ENCODE assay signal across 21 cellular contexts in the genomic region with DNA sequence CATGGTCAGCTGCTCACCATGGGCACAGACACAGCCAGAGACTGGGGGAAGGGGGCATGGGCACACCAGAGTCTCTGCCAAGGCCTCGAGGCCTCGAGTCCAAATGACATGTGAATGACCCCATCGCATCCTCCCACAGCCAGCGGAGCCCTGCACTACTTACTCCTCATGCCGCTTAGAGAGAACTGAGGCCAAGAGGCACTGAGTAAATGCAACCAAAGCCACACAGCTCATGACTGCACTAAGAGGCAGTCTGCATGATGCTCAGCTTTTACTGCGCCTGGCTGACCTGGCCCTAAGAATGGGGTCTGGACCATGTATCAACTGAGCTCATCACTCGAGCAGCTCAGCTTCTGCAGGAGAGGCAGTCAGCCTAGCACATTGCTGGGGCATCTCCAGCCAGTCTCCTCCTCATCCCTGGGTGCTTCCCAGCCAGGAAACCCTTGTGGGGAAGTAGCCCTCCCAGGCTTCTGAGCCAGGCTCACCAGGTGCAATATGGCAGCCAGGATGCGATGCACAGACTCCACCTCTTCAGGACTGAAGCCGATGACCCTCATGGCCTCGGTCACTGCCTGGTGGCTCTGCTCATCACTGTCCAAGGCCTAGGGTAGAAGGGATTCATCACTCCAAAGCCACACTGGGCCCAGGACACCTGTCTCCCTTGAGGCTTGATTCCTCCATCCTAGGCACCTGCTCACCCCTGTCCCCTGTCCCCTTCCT. TPM values are rescaled to one million over a fixed set of nuclear protein-coding genes. Genes with fewer than 3 reads are reported as not detected.
DNase-seq lines count a peak whose midpoint lies in the region; ATAC-seq, FAIRE-seq and TF ChIP-seq lines count a peak whose summit lies in the region.
"Had no signal": no experiment of that assay in that cellular context is flagged by ENCODE, and none has a peak within 500 bp of the region (broad histone marks: within the 10 kb centered on the region; RNA-seq: fewer than 3 reads in every experiment).

No MANE protein-coding gene starts in this region.

- no peak for ATAC-seq in activated CD4-positive, alpha-beta T cell treated with anti-CD3 and anti-CD28 coated beads for 36 hours
- ATAC-seq in GM12878 (no peak), sciatic nerve (no peak)
- ATAC-seq: A549 had no signal

- no TSS peak for BruUV-seq in GM12878 (replicated peaks; lab: Mats Ljungman, UMichigan)

- TF ChIP-seq POLR2A in GM12892 (IDR thresholded peaks at IDR 0.05; ENCODE audit: low read depth, low read length), result no peak
- TF ChIP-seq POLR2A in GM12878 (IDR thresholded peaks at IDR 0.05; ENCODE audit: low read depth, low read length), result peak; percentile 20

- intact Hi-C loops in activated CD4-positive, alpha-beta T cell treated with anti-CD3 and anti-CD28 coated beads for 36 hours (cut with DNase I, micrococcal nuclease), result no loop called here
- intact Hi-C loops in GM12878 (cut with micrococcal nuclease; ENCODE audit: unreplicated experiment) (no loop called here), sciatic nerve (cut with DNase I) (no loop called here)

- no peak for TF ChIP-seq EP300 in GM12878 (IDR thresholded peaks at IDR 0.05; ENCODE audit: borderline replicate concordance in 1 of 2, control insufficient read depth in 1 of 2, low read depth in 2 of 2, low read length in 2 of 2)

- H4K20me1 ChIP-seq in GM12878 (ENCODE audit: control insufficient read depth, insufficient read depth), result peaks cover 17% of the 10 kb centered on the region

- H3K36me3 ChIP-seq in GM12878 (ENCODE audit: control insufficient read depth in 2 of 2, insufficient read depth in 2 of 2, low read length in 1 of 2) (peaks cover 56 to 63% of the 10 kb centered on the region in 2 experiments), HAP-1 (replicated peaks) (no peaks in the 10 kb centered on the region)

- peaks cover 32% of the 10 kb centered on the region for H3K79me2 ChIP-seq in GM12878 (ENCODE audit: control insufficient read depth, insufficient read depth, low read length)

- H3K4me2 ChIP-seq in GM12878 (ENCODE audit: control insufficient read depth, insufficient read depth), result no peak overlapping the region
- H3K4me2 ChIP-seq: A549 had no signal

- WGBS in GM12878 (ENCODE audit: insufficient coverage, insufficient replicate concordance, low lambda C conversion rate, missing lambda C conversion rate), result 95% methylated on average over 10 of the region's 10 CpGs

- H3K4me1 Mint-ChIP-seq in activated CD4-positive, alpha-beta T cell treated with anti-CD3 and anti-CD28 coated beads for 36 hours, result peaks cover 40% of the 10 kb centered on the region
- H3K4me1 Mint-ChIP-seq: neural crest cell had no signal

- H3K4me1 ChIP-seq in GM12878 (ENCODE audit: control insufficient read depth, insufficient read depth, low read length), result peaks cover 16% of the 10 kb centered on the region
- H3K4me1 ChIP-seq in HAP-1, result no peaks in the 10 kb centered on the region
- H3K4me1 ChIP-seq: A549 had no signal

- CTCF ChIA-PET in activated CD4-positive, alpha-beta T cell treated with anti-CD3 and anti-CD28 coated beads for 36 hours (lab: Charles Lee), result interaction anchor here (4.2 kb wide), 1 partner anchor 164 kb away, joined by 115 read pairs; no protein-coding TSS in a partner anchor
- CTCF ChIA-PET in GM12878 (lab: Yijun Ruan, JAX), result interaction anchor here (3.6 to 6.9 kb wide), 3 partner anchors 31 to 164 kb away, joined by 10 to 219 read pairs (median 44); no protein-coding TSS in a partner anchor

- POLR2A ChIA-PET in activated CD4-positive, alpha-beta T cell treated with anti-CD3 and anti-CD28 coated beads for 36 hours (lab: Charles Lee), result interaction anchor here (0.6 kb wide), 1 partner anchor 30 kb away, joined by 3 read pairs; no protein-coding TSS in a partner anchor
- POLR2A ChIA-PET in GM12878 (lab: Charles Lee), result interaction anchor here (0.5 to 0.9 kb wide), 2 partner anchors 136 to 142 kb away, joined by 3 to 5 read pairs; no protein-coding TSS in a partner anchor

- SMC1A ChIA-PET in GM12878 (lab: Charles Lee; ENCODE audit: uncharacterized antibody, unreplicated experiment), result interaction anchor here (3.7 to 16.7 kb wide), 3 partner anchors 29 to 165 kb away, joined by 61 to 303 read pairs (median 105); partner anchors contain the start of genes CCM2 and TBRG4

- in situ Hi-C loops in GM12878 (cut with MboI), result loop anchor here (10.0 kb wide), 1 partner anchor 163 kb away; no protein-coding TSS in a partner anchor
- in situ Hi-C loops in HAP-1 (cut with MboI; ENCODE audit: low sequenced_read_pairs), result no loop called here

- no peak overlapping the region for H3K4me3 ChIP-seq in GM12878
- H3K4me3 ChIP-seq in HAP-1, result no peak overlapping the region
- H3K4me3 ChIP-seq: A549, tibial nerve had no signal

- no peak for TF ChIP-seq CTCF in GM12878 (IDR thresholded peaks at IDR 0.05 in 2 of 3, conservative IDR thresholded peaks at IDR 0.05 in 1 of 3; ENCODE audit: control insufficient read depth in 2 of 3, extremely low read depth in 1 of 3, insufficient read depth in 1 of 3, low read depth in 3 of 3, low read length in 3 of 3)

- no peak overlapping the region for H3K4me3 Mint-ChIP-seq in activated CD4-positive, alpha-beta T cell treated with anti-CD3 and anti-CD28 coated beads for 36 hours
- H3K4me3 Mint-ChIP-seq: activated naive CD4-positive, alpha-beta T cell treated with anti-CD3 and anti-CD28 coated beads, Interleukin-2, amount 50 U/mL, for 24 hours; brain; H9; neural crest cell had no signal

- peak; percentile 9 for DNase-seq in activated CD4-positive, alpha-beta T cell treated with anti-CD3 and anti-CD28 coated beads for 36 hours
- DNase-seq in activated CD4-positive, alpha-beta T cell treated with anti-CD3 and anti-CD28 coated beads, Interleukin-2, amount 50 U/mL, for 1 hour, result no peak
- no peak for DNase-seq in GM12892 (ENCODE audit: insufficient read length)
- DNase-seq in GM12878 (ENCODE audit: low read depth, low spot score), result no peak
- peak; percentile 42 for DNase-seq in sciatic nerve (ENCODE audit: low spot score)
- no peak for DNase-seq in activated CD4-positive, CD25-positive, alpha-beta regulatory T cell treated with anti-CD3 and anti-CD28 coated beads, Interleukin-2, amount 50 U/mL, for 72 hours
- DNase-seq in HAP-1 (ENCODE audit: low spot score in 2 of 2), result no peak
- DNase-seq in RKO (ENCODE audit: low spot score), result no peak
- DNase-seq: activated T-cell treated with anti-CD3 and anti-CD28 coated beads for 4 hours; C1 segment of cervical spinal cord; foreskin melanocyte; H9; MM.1S; NCI-H187; stimulated activated CD4-positive, alpha-beta T cell treated with anti-CD3 and anti-CD28 coated beads, Interleukin-12 subunit alpha, Interleukin-12 subunit beta, amount 100 ng/mL, for 4 hours had no signal

- RAD21 ChIA-PET in GM12878 (lab: Charles Lee; ENCODE audit: unreplicated experiment), result interaction anchor here (1.1 to 3.9 kb wide), 4 partner anchors 50 to 165 kb away, joined by 3 to 121 read pairs (median 6); no protein-coding TSS in a partner anchor

- H2AFZ ChIP-seq in GM12878 (ENCODE audit: control insufficient read depth, low read depth, low read length), result no peak overlapping the region

- H3K27me3 ChIP-seq in GM12878 (replicated peaks in 1 of 2; ENCODE audit: control insufficient read depth in 2 of 2, insufficient read depth in 2 of 2, low read length in 1 of 2), result no peaks in the 10 kb centered on the region
- no peaks in the 10 kb centered on the region for H3K27me3 ChIP-seq in HAP-1 (ENCODE audit: low read depth)
- H3K27me3 ChIP-seq: tibial nerve had no signal

- H3K9me3 Mint-ChIP-seq in activated CD4-positive, alpha-beta T cell treated with anti-CD3 and anti-CD28 coated beads for 36 hours (ENCODE audit: low read depth), result no peaks in the 10 kb centered on the region
- H3K9me3 Mint-ChIP-seq: activated naive CD4-positive, alpha-beta T cell treated with anti-CD3 and anti-CD28 coated beads, Interleukin-2, amount 50 U/mL, for 24 hours; brain; H9; neural crest cell had no signal

- H3K36me3 Mint-ChIP-seq in activated CD4-positive, alpha-beta T cell treated with anti-CD3 and anti-CD28 coated beads for 36 hours (ENCODE audit: low read depth), result peaks cover 87% of the 10 kb centered on the region
- H3K36me3 Mint-ChIP-seq: activated naive CD4-positive, alpha-beta T cell treated with anti-CD3 and anti-CD28 coated beads, Interleukin-2, amount 50 U/mL, for 24 hours; brain had no signal

- peak overlapping the region; percentile 53 for H3K27ac Mint-ChIP-seq in activated CD4-positive, alpha-beta T cell treated with anti-CD3 and anti-CD28 coated beads for 36 hours
- H3K27ac Mint-ChIP-seq: brain had no signal

- peak; percentile 5 for FAIRE-seq in GM12892 (lab: Jason Lieb, UNC)
- FAIRE-seq in GM12878 (lab: Jason Lieb, UNC), result no peak
- FAIRE-seq: A549 had no signal

- no peak for TF ChIP-seq RAD21 in GM12878 (IDR thresholded peaks at IDR 0.05; ENCODE audit: insufficient read depth, low read depth, low read length)

- H3K9me3 ChIP-seq in GM12878 (replicated peaks; ENCODE audit: control insufficient read depth, insufficient read depth, low read length) (no peaks in the 10 kb centered on the region), HAP-1 (no peaks in the 10 kb centered on the region)
- H3K9me3 ChIP-seq: A549, tibial nerve had no signal

- H3K27ac ChIP-seq in GM12878 (ENCODE audit: control insufficient read depth, insufficient read depth), result no peak overlapping the region
- H3K27ac ChIP-seq: A549, epithelial cell of prostate, tibial nerve had no signal

- H3K27me3 Mint-ChIP-seq in activated CD4-positive, alpha-beta T cell treated with anti-CD3 and anti-CD28 coated beads for 36 hours, result no peaks in the 10 kb centered on the region
- H3K27me3 Mint-ChIP-seq: activated naive CD4-positive, alpha-beta T cell treated with anti-CD3 and anti-CD28 coated beads, Interleukin-2, amount 50 U/mL, for 24 hours had no signal

- H3K9ac ChIP-seq in GM12878 (ENCODE audit: control insufficient read depth, insufficient read depth, low read length), result no peak overlapping the region

RNA-seq across cellular contexts. Expression of gene MYO1G, which starts 7.5 kb away (rescaled TPM):
- total RNA-seq in activated CD4-positive, alpha-beta T cell treated with anti-CD3 and anti-CD28 coated beads for 36 hours, result 100 to 1,000 TPM; 369 to 376 TPM
- polyA plus RNA-seq in GM12892 (2012; ENCODE audit: missing spikeins), result 137 TPM
- total RNA-seq in GM12878 (2013; cell fraction: nucleolus; rRNA removed), result 406 and 444 TPM in 2 replicates
- 154 and 176 TPM in 2 replicates for total RNA-seq in GM12878 (2014; rRNA removed)
- 63.7 and 66.1 TPM in 2 replicates for total RNA-seq in GM12878 (2014; rRNA removed; fragmentation: Illumina TruSeq; extraction: Trizol)
- total RNA-seq in GM12878 (2021), result 224 and 232 TPM in 2 replicates
- polyA plus RNA-seq in GM12878 (2011; ENCODE audit: low read depth), result 91.4 TPM
- 54.3 and 118 TPM in 2 replicates for polyA plus RNA-seq in GM12878 (2011; rRNA removed)
- 111 and 152 TPM in 2 replicates for polyA plus RNA-seq in GM12878 (2011; cell fraction: cytosol; rRNA removed)
- 518 and 587 TPM in 2 replicates for polyA plus RNA-seq in GM12878 (2011; cell fraction: nucleus; rRNA removed)
- polyA plus RNA-seq in GM12878 (2012), result 195 and 215 TPM in 2 replicates
- 36.1 and 77.2 TPM in 2 replicates for polyA plus RNA-seq in GM12878 (2014; fragmentation: Illumina TruSeq; extraction: Trizol)
- 1 to 10 TPM; 1.8 to 3.3 TPM for polyA plus RNA-seq in GM12878 (2014; fragmentation: Nextera tagmentation; extraction: Ambion mirVana)
- polyA plus RNA-seq in GM12878 (2014; rRNA removed), result 150 and 184 TPM in 2 replicates
- 100 to 1,000 TPM; 185 to 216 TPM for polyA plus RNA-seq in GM12878 (2016; fragmentation: Nextera tagmentation; extraction: Ambion mirVana)
- polyA minus RNA-seq in GM12878 (2011; rRNA and poly(A)+ RNA removed), result 230 and 324 TPM in 2 replicates
- 97.1 and 110 TPM in 2 replicates for polyA minus RNA-seq in GM12878 (2011; cell fraction: cytosol; rRNA and poly(A)+ RNA removed)
- polyA minus RNA-seq in GM12878 (2011; cell fraction: nucleus; rRNA and poly(A)+ RNA removed), result 238 and 294 TPM in 2 replicates
- total RNA-seq in sciatic nerve, result 8.8 TPM

RNA-seq across cellular contexts. Expression of gene CCM2, which starts 28.7 kb away (rescaled TPM):
- 10 to 100 TPM; 70.1 to 80.1 TPM for total RNA-seq in activated CD4-positive, alpha-beta T cell treated with anti-CD3 and anti-CD28 coated beads for 36 hours
- polyA plus RNA-seq in GM12892 (2012; ENCODE audit: missing spikeins), result 37.2 TPM
- total RNA-seq in GM12878 (2013; cell fraction: nucleolus; rRNA removed), result 36.2 and 40.0 TPM in 2 replicates
- 71.6 and 74.7 TPM in 2 replicates for total RNA-seq in GM12878 (2014; rRNA removed)
- 34.3 and 35.6 TPM in 2 replicates for total RNA-seq in GM12878 (2014; rRNA removed; fragmentation: Illumina TruSeq; extraction: Trizol)
- total RNA-seq in GM12878 (2021), result 61.2 and 61.6 TPM in 2 replicates
- polyA plus RNA-seq in GM12878 (2011; ENCODE audit: low read depth), result 25.8 TPM
- 22.5 and 30.2 TPM in 2 replicates for polyA plus RNA-seq in GM12878 (2011; rRNA removed)
- polyA plus RNA-seq in GM12878 (2011; cell fraction: cytosol; rRNA removed), result 45.3 and 56.3 TPM in 2 replicates
- 67.7 and 71.7 TPM in 2 replicates for polyA plus RNA-seq in GM12878 (2011; cell fraction: nucleus; rRNA removed)
- 51.5 and 60.9 TPM in 2 replicates for polyA plus RNA-seq in GM12878 (2012)
- 19.1 and 36.2 TPM in 2 replicates for polyA plus RNA-seq in GM12878 (2014; fragmentation: Illumina TruSeq; extraction: Trizol)
- polyA plus RNA-seq in GM12878 (2014; fragmentation: Nextera tagmentation; extraction: Ambion mirVana), result 1 to 10 TPM in 1 of 2 experiments, under 1 TPM in 1; 1.00 to 4.1 TPM
- polyA plus RNA-seq in GM12878 (2014; rRNA removed), result 70.8 and 73.7 TPM in 2 replicates
- 10 to 100 TPM; 75.2 to 82.3 TPM for polyA plus RNA-seq in GM12878 (2016; fragmentation: Nextera tagmentation; extraction: Ambion mirVana)
- polyA minus RNA-seq in GM12878 (2011; rRNA and poly(A)+ RNA removed), result 31.6 and 47.1 TPM in 2 replicates
- polyA minus RNA-seq in GM12878 (2011; cell fraction: cytosol; rRNA and poly(A)+ RNA removed), result 18.2 and 29.1 TPM in 2 replicates
- polyA minus RNA-seq in GM12878 (2011; cell fraction: nucleus; rRNA and poly(A)+ RNA removed), result 15.1 and 19.7 TPM in 2 replicates
- total RNA-seq in sciatic nerve, result 42.9 TPM

Comparison
In these comparisons a context has a peak if more than half of its experiments do, and no peak if none do; other contexts are left out.
1. DNase-seq: peak in activated CD4-positive, alpha-beta T cell treated with anti-CD3 and anti-CD28 coated beads for 36 hours (single experiment) and sciatic nerve (single experiment); none in activated CD4-positive, alpha-beta T cell treated with anti-CD3 and anti-CD28 coated beads, Interleukin-2, amount 50 U/mL, for 1 hour (single experiment), GM12892 (single experiment), GM12878 (single experiment), activated CD4-positive, CD25-positive, alpha-beta regulatory T cell treated with anti-CD3 and anti-CD28 coated beads, Interleukin-2, amount 50 U/mL, for 72 hours (single experiment), HAP-1 (0 of 2) and RKO (single experiment).